Comparison of ENCODE assay signal across 26 cellular contexts in the genomic region with DNA sequence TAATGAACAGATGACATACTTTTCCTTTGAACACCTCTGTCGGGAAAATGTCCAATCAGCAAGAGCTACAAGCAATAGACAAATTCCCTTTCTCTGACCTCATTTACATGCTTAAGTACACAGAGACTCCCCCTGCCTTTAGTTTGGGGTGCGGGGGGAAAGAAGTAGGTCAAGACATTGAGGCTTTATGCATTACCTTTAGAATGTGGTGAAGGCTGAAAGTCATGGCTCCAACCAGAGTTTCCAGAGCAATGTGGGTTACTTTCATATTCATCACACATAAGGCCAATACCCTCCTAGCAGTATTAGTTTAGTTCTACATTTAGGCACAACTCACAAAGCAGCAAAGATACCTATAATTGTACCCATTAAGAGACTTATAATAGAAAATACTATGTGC.
"Had no signal": no experiment of that assay in that cellular context is flagged by ENCODE, and none has a peak within 500 bp of the region (broad histone marks: within the 10 kb centered on the region; RNA-seq: fewer than 3 reads in every experiment).

No MANE protein-coding gene starts in this region.

- H3K9me3 Mint-ChIP-seq: nephron, neural progenitor cell had no signal

- H3K79me2 ChIP-seq: parathyroid adenoma had no signal

- H3K27ac Mint-ChIP-seq: natural killer cell; nephron; neural progenitor cell; progenitor cell of endocrine pancreas; stimulated activated effector memory CD8-positive, alpha-beta T cell treated with anti-CD3 and anti-CD28 coated beads, Interleukin-12 subunit alpha, Interleukin-12 subunit beta, amount 100 ng/mL, for 72 hours; stimulated activated naive B cell treated with anti-CD40 and anti-IgM and Interleukin-4, amounts not matched to agents 10 μg/mL and 1 μg/mL and 100 μg/mL, for 72 hours; stimulated activated naive CD8-positive, alpha-beta T cell treated with anti-CD3 and anti-CD28 coated beads, Interleukin-15, Interleukin-2, amounts not matched to agents 100 ng/mL and 50 ng/mL, for 24 hours had no signal

- H2AFZ ChIP-seq: neural progenitor cell, parathyroid adenoma had no signal

- H3K4me3 Mint-ChIP-seq: natural killer cell; nephron; neural progenitor cell; stimulated activated effector memory CD8-positive, alpha-beta T cell treated with anti-CD3 and anti-CD28 coated beads, Interleukin-12 subunit alpha, Interleukin-12 subunit beta, amount 100 ng/mL, for 72 hours; stimulated activated naive B cell treated with anti-CD40 and anti-IgM and Interleukin-4, amounts not matched to agents 10 μg/mL and 1 μg/mL and 100 μg/mL, for 72 hours; stimulated activated naive CD8-positive, alpha-beta T cell treated with anti-CD3 and anti-CD28 coated beads, Interleukin-15, Interleukin-2, amounts not matched to agents 100 ng/mL and 50 ng/mL, for 24 hours had no signal

- H3K4me1 Mint-ChIP-seq: natural killer cell; nephron; stimulated activated effector memory CD8-positive, alpha-beta T cell treated with anti-CD3 and anti-CD28 coated beads, Interleukin-12 subunit alpha, Interleukin-12 subunit beta, amount 100 ng/mL, for 72 hours; stimulated activated naive B cell treated with anti-CD40 and anti-IgM and Interleukin-4, amounts not matched to agents 10 μg/mL and 1 μg/mL and 100 μg/mL, for 72 hours had no signal

- H3K27me3 Mint-ChIP-seq: progenitor cell of endocrine pancreas; stimulated activated naive B cell treated with anti-CD40 and anti-IgM and Interleukin-4, amounts not matched to agents 10 μg/mL and 1 μg/mL and 100 μg/mL, for 72 hours; stimulated activated naive CD8-positive, alpha-beta T cell treated with anti-CD3 and anti-CD28 coated beads, Interleukin-15, Interleukin-2, amounts not matched to agents 100 ng/mL and 50 ng/mL, for 24 hours had no signal

- H3K9me3 ChIP-seq: ovary, psoas muscle, right lobe of liver, sigmoid colon, stomach, thoracic aorta, thyroid gland, tibial nerve, upper lobe of left lung, vagina had no signal

- H3K4me1 ChIP-seq: parathyroid adenoma, psoas muscle, right lobe of liver, sigmoid colon, stomach, thyroid gland, tibial nerve, upper lobe of left lung, vagina had no signal

- H3K27ac ChIP-seq: neural progenitor cell, ovary, parathyroid adenoma, psoas muscle, right lobe of liver, sigmoid colon, stomach, thoracic aorta, thyroid gland, tibial nerve, upper lobe of left lung, vagina had no signal

- H3K36me3 Mint-ChIP-seq: natural killer cell; neural progenitor cell; stimulated activated effector memory CD8-positive, alpha-beta T cell treated with anti-CD3 and anti-CD28 coated beads, Interleukin-12 subunit alpha, Interleukin-12 subunit beta, amount 100 ng/mL, for 72 hours; stimulated activated naive B cell treated with anti-CD40 and anti-IgM and Interleukin-4, amounts not matched to agents 10 μg/mL and 1 μg/mL and 100 μg/mL, for 72 hours had no signal

- H3K4me2 ChIP-seq: neural progenitor cell had no signal

- ATAC-seq: natural killer cell; psoas muscle; right cardiac atrium; right lobe of liver; stimulated activated effector memory CD8-positive, alpha-beta T cell treated with anti-CD3 and anti-CD28 coated beads, Interleukin-12 subunit alpha, Interleukin-12 subunit beta, amount 100 ng/mL, for 72 hours; stimulated activated naive B cell treated with anti-CD40 and anti-IgM and Interleukin-4, amounts not matched to agents 10 μg/mL and 1 μg/mL and 100 μg/mL, for 72 hours had no signal

- H3K27me3 ChIP-seq: neural progenitor cell, ovary, right lobe of liver, sigmoid colon, stomach, thyroid gland, tibial nerve, upper lobe of left lung, vagina had no signal

- DNase-seq: natural killer cell; occipital lobe; ovary; posterior cingulate gyrus; psoas muscle; right cardiac atrium; right lobe of liver; sigmoid colon; small intestine; stimulated activated CD4-positive, alpha-beta T cell treated with anti-CD3 and anti-CD28 coated beads, Interleukin-15, amount 100 ng/mL, for 24 hours; stimulated activated CD4-positive, alpha-beta T cell treated with anti-CD3 and anti-CD28 coated beads, Interleukin-4, amount 100 ng/mL, for 1 hour; stimulated activated naive B cell treated with anti-CD40 and anti-IgM and Interleukin-4, amounts not matched to agents 10 μg/mL and 1 μg/mL and 100 μg/mL, for 72 hours; stimulated activated naive CD4-positive, alpha-beta T cell treated with Interleukin-2 at 50 U/mL for 16 hours; stomach; thyroid gland; trophoblast cell; upper lobe of left lung had no signal

- H3K36me3 ChIP-seq: neural progenitor cell, ovary, right lobe of liver, sigmoid colon, stomach, thoracic aorta, thyroid gland, tibial nerve, upper lobe of left lung, vagina had no signal

- H3K4me3 ChIP-seq: neural progenitor cell, ovary, psoas muscle, right lobe of liver, sigmoid colon, stomach, thoracic aorta, thyroid gland, tibial nerve, upper lobe of left lung, vagina had no signal

- H3K9ac ChIP-seq: neural progenitor cell, parathyroid adenoma had no signal
